Comparison of ENCODE assay signal across 1 cellular context in the genomic region with DNA sequence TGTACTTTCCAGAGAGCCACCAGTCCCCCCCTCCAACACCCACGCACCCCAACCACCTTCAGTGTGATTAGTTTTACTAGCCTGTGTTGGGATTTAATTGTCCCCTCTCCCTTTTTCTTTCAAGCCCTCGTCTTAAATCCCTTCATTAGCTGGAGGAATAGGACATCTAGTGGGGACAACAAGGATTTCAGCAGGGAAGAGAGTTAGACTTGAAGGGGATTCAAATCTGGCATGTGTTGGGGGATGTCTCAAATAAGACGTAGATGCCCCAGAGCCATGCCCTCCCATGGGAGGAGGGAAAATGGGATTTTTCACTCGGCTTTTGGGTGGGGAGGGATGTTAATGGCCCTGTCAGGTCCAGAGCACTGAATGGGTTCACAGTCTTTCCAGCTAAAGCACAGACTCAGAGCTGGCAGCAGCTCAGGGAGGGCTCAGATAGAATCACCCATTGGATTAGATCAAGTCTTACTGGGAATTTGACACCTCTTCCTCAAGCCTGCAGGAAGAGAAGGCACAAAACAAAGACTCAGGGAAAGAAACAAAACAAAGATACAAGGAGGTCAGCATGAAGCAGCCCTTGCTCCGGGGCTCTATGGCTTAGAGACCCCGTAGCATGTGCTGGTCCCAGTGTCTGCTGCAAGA.
TF ChIP-seq lines count a peak whose summit lies in the region.

No MANE protein-coding gene starts in this region.

TF ChIP-seq in HepG2, 621 proteins besides CTCF, POLR2A, EP300 and RAD21:
- TF ChIP-seq ZMYM4 (CRISPR knock-in tag; IDR thresholded peaks at IDR 0.05) (no peak), CC2D1A (CRISPR knock-in tag; IDR thresholded peaks at IDR 0.05) (no peak), GATAD2A (CRISPR knock-in tag; IDR thresholded peaks at IDR 0.05) (peak; percentile 33; the same call in 1 of the 2 replicates), TARDBP (CRISPR knock-in tag; IDR thresholded peaks at IDR 0.05) (0 out of 2 replicates have a peak, but pooled peaks have one; percentile 14), SMC3 (IDR thresholded peaks at IDR 0.05; ENCODE audit: low read length) (peak; percentile 92), SMARCE1 (IDR thresholded peaks at IDR 0.05; ENCODE audit: borderline replicate concordance) (no peak), CEBPB (IDR thresholded peaks at IDR 0.05; ENCODE audit: borderline replicate concordance, low read depth, low read length) (no peak), STAG1 (CRISPR knock-in tag; IDR thresholded peaks at IDR 0.05) (peak; percentile 89), ZNF335 (CRISPR knock-in tag; IDR thresholded peaks at IDR 0.05) (no peak), ZNF577 (CRISPR knock-in tag; IDR thresholded peaks at IDR 0.05; ENCODE audit: borderline replicate concordance, low read depth) (no peak), ZNF501 (CRISPR knock-in tag; IDR thresholded peaks at IDR 0.05) (peak; percentile 24; the same call in 1 of the 2 replicates), RFX5 (IDR thresholded peaks at IDR 0.05; ENCODE audit: low read depth, low read length) (no peak), PRDM4 (CRISPR knock-in tag; IDR thresholded peaks at IDR 0.05; ENCODE audit: borderline replicate concordance) (no peak), ZBTB49 (CRISPR knock-in tag; IDR thresholded peaks at IDR 0.05; ENCODE audit: borderline replicate concordance) (no peak), DRAP1 (CRISPR knock-in tag; IDR thresholded peaks at IDR 0.05) (no peak)
- TF ChIP-seq, protein P1, sequence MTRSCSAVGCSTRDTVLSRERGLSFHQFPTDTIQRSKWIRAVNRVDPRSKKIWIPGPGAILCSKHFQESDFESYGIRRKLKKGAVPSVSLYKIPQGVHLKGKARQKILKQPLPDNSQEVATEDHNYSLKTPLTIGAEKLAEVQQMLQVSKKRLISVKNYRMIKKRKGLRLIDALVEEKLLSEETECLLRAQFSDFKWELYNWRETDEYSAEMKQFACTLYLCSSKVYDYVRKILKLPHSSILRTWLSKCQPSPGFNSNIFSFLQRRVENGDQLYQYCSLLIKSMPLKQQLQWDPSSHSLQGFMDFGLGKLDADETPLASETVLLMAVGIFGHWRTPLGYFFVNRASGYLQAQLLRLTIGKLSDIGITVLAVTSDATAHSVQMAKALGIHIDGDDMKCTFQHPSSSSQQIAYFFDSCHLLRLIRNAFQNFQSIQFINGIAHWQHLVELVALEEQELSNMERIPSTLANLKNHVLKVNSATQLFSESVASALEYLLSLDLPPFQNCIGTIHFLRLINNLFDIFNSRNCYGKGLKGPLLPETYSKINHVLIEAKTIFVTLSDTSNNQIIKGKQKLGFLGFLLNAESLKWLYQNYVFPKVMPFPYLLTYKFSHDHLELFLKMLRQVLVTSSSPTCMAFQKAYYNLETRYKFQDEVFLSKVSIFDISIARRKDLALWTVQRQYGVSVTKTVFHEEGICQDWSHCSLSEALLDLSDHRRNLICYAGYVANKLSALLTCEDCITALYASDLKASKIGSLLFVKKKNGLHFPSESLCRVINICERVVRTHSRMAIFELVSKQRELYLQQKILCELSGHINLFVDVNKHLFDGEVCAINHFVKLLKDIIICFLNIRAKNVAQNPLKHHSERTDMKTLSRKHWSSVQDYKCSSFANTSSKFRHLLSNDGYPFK (CRISPR knock-in tag; IDR thresholded peaks at IDR 0.05; ENCODE audit: borderline replicate concordance): no peak
- TF ChIP-seq, protein P2, sequence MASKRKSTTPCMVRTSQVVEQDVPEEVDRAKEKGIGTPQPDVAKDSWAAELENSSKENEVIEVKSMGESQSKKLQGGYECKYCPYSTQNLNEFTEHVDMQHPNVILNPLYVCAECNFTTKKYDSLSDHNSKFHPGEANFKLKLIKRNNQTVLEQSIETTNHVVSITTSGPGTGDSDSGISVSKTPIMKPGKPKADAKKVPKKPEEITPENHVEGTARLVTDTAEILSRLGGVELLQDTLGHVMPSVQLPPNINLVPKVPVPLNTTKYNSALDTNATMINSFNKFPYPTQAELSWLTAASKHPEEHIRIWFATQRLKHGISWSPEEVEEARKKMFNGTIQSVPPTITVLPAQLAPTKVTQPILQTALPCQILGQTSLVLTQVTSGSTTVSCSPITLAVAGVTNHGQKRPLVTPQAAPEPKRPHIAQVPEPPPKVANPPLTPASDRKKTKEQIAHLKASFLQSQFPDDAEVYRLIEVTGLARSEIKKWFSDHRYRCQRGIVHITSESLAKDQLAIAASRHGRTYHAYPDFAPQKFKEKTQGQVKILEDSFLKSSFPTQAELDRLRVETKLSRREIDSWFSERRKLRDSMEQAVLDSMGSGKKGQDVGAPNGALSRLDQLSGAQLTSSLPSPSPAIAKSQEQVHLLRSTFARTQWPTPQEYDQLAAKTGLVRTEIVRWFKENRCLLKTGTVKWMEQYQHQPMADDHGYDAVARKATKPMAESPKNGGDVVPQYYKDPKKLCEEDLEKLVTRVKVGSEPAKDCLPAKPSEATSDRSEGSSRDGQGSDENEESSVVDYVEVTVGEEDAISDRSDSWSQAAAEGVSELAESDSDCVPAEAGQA (IDR thresholded peaks at IDR 0.05; ENCODE audit: low read depth): no peak
- TF ChIP-seq, protein P2 (CRISPR knock-in tag; IDR thresholded peaks at IDR 0.05; ENCODE audit: borderline replicate concordance): no peak
